ENCODE assay signal across 15 cellular contexts in the genomic region with DNA sequence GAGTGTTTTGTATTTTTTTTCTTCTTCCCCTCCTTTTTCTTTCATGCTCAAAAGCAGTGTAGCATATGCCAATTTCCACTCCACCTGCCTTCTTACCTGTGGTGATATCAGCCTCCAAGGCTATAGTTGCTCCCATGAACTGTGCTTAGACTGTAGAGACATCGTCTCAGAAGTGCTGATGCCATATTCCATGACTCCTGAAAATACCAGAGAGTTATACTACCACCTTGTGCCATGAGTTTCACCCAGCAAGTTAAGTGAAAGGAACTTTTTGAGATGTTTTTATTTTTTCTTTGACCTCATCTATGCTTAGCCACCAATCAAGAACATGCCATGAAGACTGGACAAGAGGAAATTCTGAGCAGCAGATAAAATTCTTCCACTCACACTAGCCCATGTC.
"Had no signal": no experiment of that assay in that cellular context is flagged by ENCODE, and none has a peak within 500 bp of the region (broad histone marks: within the 10 kb centered on the region; RNA-seq: fewer than 3 reads in every experiment).

No MANE protein-coding gene starts in this region.

- H3K27ac ChIP-seq: gastrocnemius medialis, left lung, tibial nerve had no signal

- DNase-seq: activated B cell treated with CpG ODN at 0.5 μM for 24 hours; activated CD4-positive, alpha-beta memory T cell treated with anti-CD3 and anti-CD28 coated beads, Interleukin-2, amount 10 ng/mL, durations not matched to agents 7 days and 5 days; activated CD4-positive, alpha-beta T cell treated with anti-CD3 and anti-CD28 coated beads for 4 hours; activated CD8-positive, alpha-beta memory T cell treated with anti-CD3 and anti-CD28 coated beads, Interleukin-2, amount 10 ng/mL, durations not matched to agents 7 days and 5 days; gastrocnemius medialis; head of caudate nucleus; left lung; nephron progenitor cell; retina; stimulated activated CD4-positive, alpha-beta T cell treated with anti-CD3 and anti-CD28 coated beads, Interleukin-12 subunit alpha, Interleukin-12 subunit beta, amount 100 ng/mL, for 4 hours; stimulated activated CD4-positive, alpha-beta T cell treated with anti-CD3 and anti-CD28 coated beads, Interleukin-1b, Interleukin-23, amount 100 ng/mL, for 48 hours had no signal

- H3K4me3 Mint-ChIP-seq: activated B cell treated with CpG ODN at 0.5 μM for 24 hours; activated CD4-positive, alpha-beta memory T cell treated with anti-CD3 and anti-CD28 coated beads, Interleukin-2, amount 10 ng/mL, durations not matched to agents 7 days and 5 days; activated CD8-positive, alpha-beta memory T cell treated with anti-CD3 and anti-CD28 coated beads, Interleukin-2, amount 10 ng/mL, durations not matched to agents 7 days and 5 days; activated naive CD8-positive, alpha-beta T cell; nephron progenitor cell; stimulated activated naive CD8-positive, alpha-beta T cell treated with anti-CD3 and anti-CD28 coated beads, Interleukin-15, Interleukin-2, amounts not matched to agents 100 ng/mL and 50 ng/mL, for 24 hours; T-helper 1 cell treated with Interleukin-12 subunit alpha and Interleukin-12 subunit beta and Interleukin-4 antibody, amounts not matched to agents 30 μg/mL and 1 μg/mL, for 36 hours had no signal

- H3K27me3 Mint-ChIP-seq: activated B cell treated with CpG ODN at 0.5 μM for 24 hours; activated CD4-positive, alpha-beta memory T cell treated with anti-CD3 and anti-CD28 coated beads, Interleukin-2, amount 10 ng/mL, durations not matched to agents 7 days and 5 days; activated CD8-positive, alpha-beta memory T cell treated with anti-CD3 and anti-CD28 coated beads, Interleukin-2, amount 10 ng/mL, durations not matched to agents 7 days and 5 days; activated naive CD8-positive, alpha-beta T cell; stimulated activated naive CD8-positive, alpha-beta T cell treated with anti-CD3 and anti-CD28 coated beads, Interleukin-15, Interleukin-2, amounts not matched to agents 100 ng/mL and 50 ng/mL, for 24 hours had no signal

- H3K4me3 ChIP-seq: gastrocnemius medialis, left lung, tibial nerve had no signal

- H3K36me3 Mint-ChIP-seq: activated naive CD8-positive, alpha-beta T cell had no signal

- H3K4me1 Mint-ChIP-seq: activated B cell treated with CpG ODN at 0.5 μM for 24 hours; activated CD4-positive, alpha-beta memory T cell treated with anti-CD3 and anti-CD28 coated beads, Interleukin-2, amount 10 ng/mL, durations not matched to agents 7 days and 5 days; activated CD8-positive, alpha-beta memory T cell treated with anti-CD3 and anti-CD28 coated beads, Interleukin-2, amount 10 ng/mL, durations not matched to agents 7 days and 5 days had no signal

- H3K36me3 ChIP-seq: gastrocnemius medialis, left lung, tibial nerve had no signal

- H3K4me1 ChIP-seq: gastrocnemius medialis, left lung, tibial nerve had no signal

- H3K9me3 Mint-ChIP-seq: activated B cell treated with CpG ODN at 0.5 μM for 24 hours; nephron progenitor cell; stimulated activated naive CD8-positive, alpha-beta T cell treated with anti-CD3 and anti-CD28 coated beads, Interleukin-15, Interleukin-2, amounts not matched to agents 100 ng/mL and 50 ng/mL, for 24 hours; T-helper 1 cell treated with Interleukin-12 subunit alpha and Interleukin-12 subunit beta and Interleukin-4 antibody, amounts not matched to agents 30 μg/mL and 1 μg/mL, for 36 hours had no signal

- H3K9me3 ChIP-seq: gastrocnemius medialis, left lung, tibial nerve had no signal

- H3K27ac Mint-ChIP-seq: activated B cell treated with CpG ODN at 0.5 μM for 24 hours; activated CD4-positive, alpha-beta memory T cell treated with anti-CD3 and anti-CD28 coated beads, Interleukin-2, amount 10 ng/mL, durations not matched to agents 7 days and 5 days; activated CD8-positive, alpha-beta memory T cell treated with anti-CD3 and anti-CD28 coated beads, Interleukin-2, amount 10 ng/mL, durations not matched to agents 7 days and 5 days; activated naive CD8-positive, alpha-beta T cell; nephron progenitor cell; stimulated activated naive CD8-positive, alpha-beta T cell treated with anti-CD3 and anti-CD28 coated beads, Interleukin-15, Interleukin-2, amounts not matched to agents 100 ng/mL and 50 ng/mL, for 24 hours; T-helper 1 cell treated with Interleukin-12 subunit alpha and Interleukin-12 subunit beta and Interleukin-4 antibody, amounts not matched to agents 30 μg/mL and 1 μg/mL, for 36 hours had no signal

- H3K27me3 ChIP-seq: gastrocnemius medialis, left lung, tibial nerve had no signal
